8 cellular contexts compared by ENCODE assay signal in the genomic region with DNA sequence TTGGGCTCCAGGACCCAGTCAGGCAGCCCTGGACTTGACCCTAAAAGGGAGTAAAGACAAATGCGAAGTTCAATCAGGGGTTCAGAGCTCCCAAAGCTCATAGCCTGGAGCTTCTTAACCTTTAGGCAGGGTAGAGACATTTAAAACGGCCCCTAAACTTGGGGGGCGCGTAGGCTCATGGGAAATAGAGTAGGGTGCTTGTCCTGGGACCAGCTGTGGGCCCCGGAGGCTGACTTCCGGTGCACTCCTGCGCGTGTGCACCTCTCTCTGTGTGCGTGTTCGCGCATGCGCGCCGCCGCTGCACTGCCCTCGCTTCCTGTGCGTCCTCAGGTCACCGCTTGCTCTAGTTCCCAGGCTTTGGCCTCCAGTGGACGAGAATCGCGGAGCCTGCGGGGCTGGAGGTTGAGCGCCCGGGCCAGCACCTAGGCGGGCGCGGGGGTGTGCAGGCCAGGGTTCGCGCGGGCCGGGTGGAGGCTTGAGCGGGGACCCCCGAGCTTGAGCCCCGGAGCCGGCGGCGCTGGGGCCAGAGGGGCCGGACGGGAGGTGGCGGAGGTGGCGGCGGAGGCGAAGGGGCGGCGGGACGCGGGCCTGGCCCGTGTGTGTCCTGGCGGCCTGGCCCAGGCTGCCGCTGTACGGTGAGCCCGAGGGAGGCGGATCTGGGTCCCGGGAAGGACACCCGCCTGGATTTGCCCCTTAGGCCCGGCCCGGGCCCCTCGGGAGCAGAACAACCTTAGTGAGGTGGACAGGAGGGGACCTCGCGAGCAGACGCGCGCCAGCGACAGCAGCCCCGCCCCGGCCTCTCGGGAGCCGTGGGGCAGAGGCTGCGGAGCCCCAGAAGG. TPM values are rescaled to one million over a fixed set of nuclear protein-coding genes. Genes with fewer than 3 reads are reported as not detected.
A peak's percentile ranks its signal among the peaks of the same experiment; 100 is the strongest.
DNase-seq lines count a peak whose midpoint lies in the region; ATAC-seq and TF ChIP-seq lines count a peak whose summit lies in the region.

A gene (plus strand): TSS at position 303 of the 839 bp plus-strand sequence. CDS start 2,217 bp downstream, outside the sequence.

- TF ChIP-seq CTCF in AG04449 (IDR thresholded peaks at IDR 0.05; ENCODE audit: insufficient read depth, low read length, missing control alignments), result no peak
- no peak for TF ChIP-seq CTCF in VCaP (conservative IDR thresholded peaks at IDR 0.05)
- TF ChIP-seq CTCF in breast epithelium (IDR thresholded peaks at IDR 0.05), result no peak

- CTCF ChIA-PET in AG04449 (lab: Yijun Ruan, JAX), result interaction anchor here (1.0 kb wide), 1 partner anchor 39 kb away, joined by 3 read pairs; no protein-coding TSS in a partner anchor

- DNase-seq in AG04449 (ENCODE audit: low read depth, low spot score) (peak; percentile 75), NCI-H2196 treated with DMSO at 0.1 percent for 48 hours (lab: John Stamatoyannopoulos, UW; ENCODE audit: unreplicated experiment) (peak; percentile 77), breast epithelium (ENCODE audit: low spot score in 2 of 2) (peak; percentile 87 to 91)

- POLR2A ChIA-PET in AG04449 (lab: Yijun Ruan, JAX), result interaction anchor here (1.0 kb wide), 1 partner anchor 10 kb away, joined by 3 read pairs; no protein-coding TSS in a partner anchor

- TF ChIP-seq POLR2A in breast epithelium (IDR thresholded peaks at IDR 0.05), result no peak

- peak within 1 kb of the TSS; percentile 75 for H3K4me3 ChIP-seq in AG04449 (ENCODE audit: low read depth, low read length)
- peak within 1 kb of the TSS; percentile 81 to 88 (median 86) for H3K4me3 ChIP-seq in breast epithelium
- H3K4me3 ChIP-seq in iPS-20b (ENCODE audit: low read length), result peak within 1 kb of the TSS; percentile 78
- peak within 1 kb of the TSS; percentile 59 to 93 (median 82) for H3K4me3 ChIP-seq in skin epidermis

- H3K36me3 ChIP-seq in breast epithelium (no peaks in the 10 kb centered on the region), iPS-20b (ENCODE audit: insufficient read depth, low read depth, low read length) (peaks cover 24% of the 10 kb centered on the region)

- peak within 1 kb of the TSS; percentile 76 for H3K9ac ChIP-seq in iPS-20b (ENCODE audit: low read depth, low read length)

- H3K9me3 ChIP-seq in breast epithelium (peaks cover 0 to 10% of the 10 kb centered on the region in 2 donors), iPS-20b (ENCODE audit: insufficient read depth, low read depth, low read length) (peaks cover 12% of the 10 kb centered on the region)

- intact Hi-C loops in breast epithelium (cut with DNase I; ENCODE audit: low total_unique reads), result no loop called here

- H3K27me3 ChIP-seq in breast epithelium, result no peaks in the 10 kb centered on the region
- no peaks in the 10 kb centered on the region for H3K27me3 ChIP-seq in iPS-20b (ENCODE audit: insufficient read depth, low read length)

- H3K4me1 ChIP-seq in breast epithelium (no peaks in the 10 kb centered on the region), iPS-20b (ENCODE audit: insufficient read depth, low read length) (no peaks in the 10 kb centered on the region)

- ATAC-seq in GM18870 (IDR thresholded peaks at IDR 0.05; ENCODE audit: unreplicated experiment) (peak; percentile 96), HG03108 (IDR thresholded peaks at IDR 0.05; ENCODE audit: unreplicated experiment) (peak; percentile 98)

- H3K27ac ChIP-seq in VCaP (peak within 1 kb of the TSS; percentile 69), breast epithelium (peak within 1 kb of the TSS; percentile 85 to 91), iPS-20b (ENCODE audit: low read length) (no peak within 1 kb of the TSS), skin epidermis (peak within 1 kb of the TSS; percentile 61 to 97 (median 88))

RNA-seq across cellular contexts. Expression of the gene that starts here (rescaled TPM):
- 10 to 100 TPM; 10.2 to 17.0 (median 12.8) TPM for total RNA-seq in breast epithelium
